Comparison of ENCODE assay signal across 24 cellular contexts in genomic region chr12:1656894-1657293, GRCh38. TPM values are rescaled to one million over a fixed set of nuclear protein-coding genes. Genes with fewer than 3 reads are reported as not detected.
A peak's percentile ranks its signal among the peaks of the same experiment; 100 is the strongest.
DNase-seq lines count a peak whose midpoint lies in the region; ATAC-seq and TF ChIP-seq lines count a peak whose summit lies in the region.
"Had no signal": no experiment of that assay in that cellular context is flagged by ENCODE, and none has a peak within 500 bp of the region (broad histone marks: within the 10 kb centered on the region; RNA-seq: fewer than 3 reads in every experiment).

No MANE protein-coding gene starts in this region.

- no peak overlapping the region for H3K27ac ChIP-seq in IMR-90 (ENCODE audit: insufficient read depth, low read length)
- peak overlapping the region; percentile 29 to 61 for H3K27ac ChIP-seq in esophagus (ENCODE audit: low read depth in 2 of 2, low read length in 1 of 2)
- H3K27ac ChIP-seq in trophoblast cell (ENCODE audit: low read depth, low read length), result no peak overlapping the region

- H4K20me1 ChIP-seq in IMR-90 (ENCODE audit: insufficient read depth, low read length), result peaks cover 10% of the 10 kb centered on the region; the same call in 1 of the 2 replicates

- H2BK5ac ChIP-seq in IMR-90 (ENCODE audit: low read depth, low read length, poor library complexity, severe bottlenecking) (no peak overlapping the region), trophoblast cell (ENCODE audit: low read depth, low read length, poor library complexity) (no peak overlapping the region)

- H3K23ac ChIP-seq in IMR-90 (ENCODE audit: low read depth, low read length), result no peak overlapping the region
- H3K23ac ChIP-seq in trophoblast cell (ENCODE audit: low read length), result no peak overlapping the region

- no peaks in the 10 kb centered on the region for H3K36me3 Mint-ChIP-seq in activated T-helper 1 cell treated with anti-CD3 and anti-CD28 coated beads, Interleukin-12 subunit alpha, Interleukin-12 subunit beta, Interleukin-2, Interleukin-4 antibody, amounts not matched to agents 30 ng/mL and 10 ng/mL and 1 ng/mL, durations not matched to agents 14 hours and 24 hours and 36 hours (ENCODE audit: low read depth)
- H3K36me3 Mint-ChIP-seq: activated naive CD8-positive, alpha-beta T cell treated with anti-CD3 and anti-CD28 coated beads, Interleukin-2, amount 10 ng/mL, durations not matched to agents 7 days and 5 days; naive B cell had no signal

- no peak overlapping the region for H2BK15ac ChIP-seq in IMR-90 (ENCODE audit: low read depth, low read length)

- peak overlapping the region; percentile 19 for H2AFZ ChIP-seq in IMR-90 (replicated peaks; ENCODE audit: low read length, poor library complexity)
- H2AFZ ChIP-seq in trophoblast cell (ENCODE audit: insufficient read depth, low read length, poor library complexity), result no peak overlapping the region

- intact Hi-C loops in IMR-90 (cut with micrococcal nuclease), result no loop called here
- intact Hi-C loops in activated T-helper 1 cell treated with anti-CD3 and anti-CD28 coated beads, Interleukin-12 subunit alpha, Interleukin-12 subunit beta, Interleukin-2, Interleukin-4 antibody, amounts not matched to agents 30 ng/mL and 10 ng/mL and 1 ng/mL, durations not matched to agents 14 hours and 24 hours and 36 hours (cut with micrococcal nuclease), result no loop called here

- no peak overlapping the region for H2BK20ac ChIP-seq in IMR-90 (ENCODE audit: low read depth, low read length)

- H3K56ac ChIP-seq in IMR-90 (ENCODE audit: extremely low read depth, insufficient read depth, low read length), result no peak overlapping the region

- no peaks in the 10 kb centered on the region for H3K9me1 ChIP-seq in IMR-90 (ENCODE audit: insufficient read depth, low read length)

- H3K4me3 ChIP-seq in BE2C (ENCODE audit: low read depth, low read length) (no peak overlapping the region), IMR-90 (ENCODE audit: insufficient read depth, low read depth, low read length) (no peak overlapping the region), esophagus (ENCODE audit: low read depth in 1 of 2, low read length in 2 of 2) (no peak overlapping the region), trophoblast cell (ENCODE audit: low read depth, low read length) (no peak overlapping the region)
- H3K4me3 ChIP-seq: MG63, upper lobe of left lung had no signal

- peaks cover 7% of the 10 kb centered on the region for H3K4me1 Mint-ChIP-seq in activated T-helper 1 cell treated with anti-CD3 and anti-CD28 coated beads, Interleukin-12 subunit alpha, Interleukin-12 subunit beta, Interleukin-2, Interleukin-4 antibody, amounts not matched to agents 30 ng/mL and 10 ng/mL and 1 ng/mL, durations not matched to agents 14 hours and 24 hours and 36 hours (ENCODE audit: low read depth)

- 81% methylated on average over 6 of the region's 12 CpGs; no CpG with 5 or more reads in 1 of the 2 experiments for whole genome bisulfite sequencing in IMR-90 (ENCODE audit: extremely low coverage in 2 of 2, insufficient read length in 1 of 2), 2 experiments
- 65 to 77% methylated on average over 12 of the region's 12 CpGs for WGBS in esophagus, 2 donors
- no CpG with 5 or more reads among the region's 12 CpGs for WGBS in trophoblast cell (ENCODE audit: extremely low coverage, insufficient coverage, insufficient read length)

- H2BK120ac ChIP-seq in IMR-90 (ENCODE audit: low read depth, low read length), result no peak overlapping the region
- H2BK120ac ChIP-seq in trophoblast cell (ENCODE audit: insufficient read depth, low read length, poor library complexity), result no peak overlapping the region

- TF ChIP-seq CTCF in BE2C (IDR thresholded peaks at IDR 0.05; ENCODE audit: low read depth, low read length), result no peak
- TF ChIP-seq CTCF in IMR-90 (conservative IDR thresholded peaks at IDR 0.05; ENCODE audit: low read depth, low read length), result no peak

- H3K36me3 ChIP-seq in BE2C (no peaks in the 10 kb centered on the region), IMR-90 (ENCODE audit: control insufficient read depth, insufficient read depth, low read length) (no peaks in the 10 kb centered on the region), esophagus (ENCODE audit: control insufficient read depth in 2 of 2, insufficient read depth in 2 of 2, low read length in 1 of 2) (no peaks in the 10 kb centered on the region), trophoblast cell (ENCODE audit: control insufficient read depth in 1 of 2, insufficient read depth in 2 of 2, low read length in 2 of 2) (no peaks in the 10 kb centered on the region)
- H3K36me3 ChIP-seq: upper lobe of left lung had no signal

- CTCF ChIA-PET in IMR-90 (lab: Yijun Ruan, JAX), result interaction anchor here (3.1 kb wide), 1 partner anchor 134 kb away, joined by 8 read pairs; no protein-coding TSS in a partner anchor

- H3K9me3 ChIP-seq in BE2C (no peaks in the 10 kb centered on the region), IMR-90 (ENCODE audit: control insufficient read depth, insufficient read depth, low read length) (no peaks in the 10 kb centered on the region), esophagus (ENCODE audit: control insufficient read depth in 2 of 2, insufficient read depth in 1 of 2, low read depth in 1 of 2, low read length in 1 of 2) (no peaks in the 10 kb centered on the region), trophoblast cell (ENCODE audit: insufficient read depth, low read depth, low read length) (no peaks in the 10 kb centered on the region)
- H3K9me3 ChIP-seq: MG63, upper lobe of left lung had no signal

- no peak overlapping the region for H3K4me3 Mint-ChIP-seq in activated T-helper 1 cell treated with anti-CD3 and anti-CD28 coated beads, Interleukin-12 subunit alpha, Interleukin-12 subunit beta, Interleukin-2, Interleukin-4 antibody, amounts not matched to agents 30 ng/mL and 10 ng/mL and 1 ng/mL, durations not matched to agents 14 hours and 24 hours and 36 hours
- H3K4me3 Mint-ChIP-seq: activated CD4-positive, alpha-beta T cell treated with anti-CD3 and anti-CD28 coated beads for 36 hours; activated CD8-positive, alpha-beta T cell treated with anti-CD3 and anti-CD28 coated beads, Interleukin-2, amount 10 ng/mL, durations not matched to agents 7 days and 5 days; activated naive CD8-positive, alpha-beta T cell treated with anti-CD3 and anti-CD28 coated beads, Interleukin-2, amount 10 ng/mL, durations not matched to agents 7 days and 5 days; B cell; naive B cell; stimulated activated naive CD8-positive, alpha-beta T cell treated with anti-CD3 and anti-CD28 coated beads, Interleukin-15, amount 100 ng/mL, for 72 hours had no signal

- H3K27ac Mint-ChIP-seq in activated T-helper 1 cell treated with anti-CD3 and anti-CD28 coated beads, Interleukin-12 subunit alpha, Interleukin-12 subunit beta, Interleukin-2, Interleukin-4 antibody, amounts not matched to agents 30 ng/mL and 10 ng/mL and 1 ng/mL, durations not matched to agents 14 hours and 24 hours and 36 hours, result no peak overlapping the region
- H3K27ac Mint-ChIP-seq: activated CD4-positive, alpha-beta T cell treated with anti-CD3 and anti-CD28 coated beads for 36 hours; activated CD8-positive, alpha-beta T cell treated with anti-CD3 and anti-CD28 coated beads, Interleukin-2, amount 10 ng/mL, durations not matched to agents 7 days and 5 days; activated naive CD8-positive, alpha-beta T cell treated with anti-CD3 and anti-CD28 coated beads, Interleukin-2, amount 10 ng/mL, durations not matched to agents 7 days and 5 days; B cell had no signal

- no peak overlapping the region for H3K4me2 ChIP-seq in IMR-90 (ENCODE audit: low read depth, low read length)
- no peak overlapping the region for H3K4me2 ChIP-seq in trophoblast cell (ENCODE audit: low read length)

- no peak overlapping the region for H3K14ac ChIP-seq in IMR-90 (replicated peaks; ENCODE audit: low read depth, low read length)
- no peak overlapping the region for H3K14ac ChIP-seq in trophoblast cell (ENCODE audit: low read length)

- H4K5ac ChIP-seq in IMR-90 (ENCODE audit: low read depth, low read length), result no peak overlapping the region

- ATAC-seq in IMR-90 (ENCODE audit: low read depth), result no peak
- ATAC-seq: activated CD4-positive, alpha-beta T cell treated with anti-CD3 and anti-CD28 coated beads for 36 hours; activated CD8-positive, alpha-beta T cell treated with anti-CD3 and anti-CD28 coated beads, Interleukin-2, amount 10 ng/mL, durations not matched to agents 7 days and 5 days; stimulated activated naive CD8-positive, alpha-beta T cell treated with anti-CD3 and anti-CD28 coated beads, Interleukin-15, amount 100 ng/mL, for 72 hours had no signal

- H3K4me1 ChIP-seq in BE2C (peaks cover 4% of the 10 kb centered on the region; the same call in 1 of the 2 replicates), IMR-90 (ENCODE audit: control insufficient read depth, insufficient read depth, low read length) (peaks cover 2% of the 10 kb centered on the region; the same call in 1 of the 2 replicates), esophagus (ENCODE audit: control insufficient read depth in 2 of 2, insufficient read depth in 2 of 2, low read length in 1 of 2) (peaks cover 0 to 9% of the 10 kb centered on the region in 2 donors), trophoblast cell (ENCODE audit: control insufficient read depth in 1 of 2, insufficient read depth in 2 of 2, low read length in 2 of 2) (peaks cover 0 to 4% of the 10 kb centered on the region in 2 experiments)

- H3K27me3 ChIP-seq in BE2C (no peaks in the 10 kb centered on the region), IMR-90 (ENCODE audit: control insufficient read depth, insufficient read depth, low read length) (no peaks in the 10 kb centered on the region), esophagus (ENCODE audit: control insufficient read depth in 1 of 2, insufficient read depth in 2 of 2, low read length in 2 of 2) (no peaks in the 10 kb centered on the region), trophoblast cell (ENCODE audit: insufficient read depth, low read length) (no peaks in the 10 kb centered on the region)
- H3K27me3 ChIP-seq: MG63, upper lobe of left lung had no signal

- H3K79me2 ChIP-seq in trophoblast cell (ENCODE audit: control insufficient read depth, insufficient read depth, low read length, poor library complexity), result no peaks in the 10 kb centered on the region

- H3K79me1 ChIP-seq in IMR-90 (ENCODE audit: low read depth in 1 of 2, low read length in 2 of 2), result no peaks in the 10 kb centered on the region
- H3K79me1 ChIP-seq in trophoblast cell (ENCODE audit: low read length), result no peaks in the 10 kb centered on the region

- DNase-seq in BE2C (peak; percentile 61), IMR-90 (no peak), trophoblast cell (peak; percentile 93 to 97), NCI-H2107 treated with DMSO at 0.1 percent for 48 hours (lab: John Stamatoyannopoulos, UW; ENCODE audit: unreplicated experiment) (no peak), UCSD-AML1 (lab: John Stamatoyannopoulos, UW; ENCODE audit: unreplicated experiment) (no peak), NCI-H524 (lab: John Stamatoyannopoulos, UW) (no peak)
- no peak for DNase-seq in activated T-helper 1 cell treated with anti-CD3 and anti-CD28 coated beads, Interleukin-12 subunit alpha, Interleukin-12 subunit beta, Interleukin-2, Interleukin-4 antibody, amounts not matched to agents 30 ng/mL and 10 ng/mL and 1 ng/mL, durations not matched to agents 14 hours and 24 hours and 36 hours (ENCODE audit: low spot score)
- DNase-seq: activated CD4-positive, alpha-beta T cell treated with anti-CD3 and anti-CD28 coated beads for 36 hours; activated CD8-positive, alpha-beta T cell treated with anti-CD3 and anti-CD28 coated beads, Interleukin-2, amount 10 ng/mL, durations not matched to agents 7 days and 5 days; activated naive CD8-positive, alpha-beta T cell treated with anti-CD3 and anti-CD28 coated beads, Interleukin-2, amount 10 ng/mL, durations not matched to agents 7 days and 5 days; DMS153; GOT3; KG1; naive B cell; NCI-H2029 treated with DMSO at 0.1 percent for 48 hours; small intestine; stimulated activated CD4-positive, alpha-beta T cell treated with anti-CD3 and anti-CD28 coated beads, Interleukin-1b, Interleukin-23, amount 100 ng/mL, for 48 hours; stimulated activated CD8-positive, alpha-beta memory T cell treated with anti-CD3 and anti-CD28 coated beads, Interleukin-4, amount 100 ng/mL, for 48 hours; stimulated activated naive CD8-positive, alpha-beta T cell treated with anti-CD3 and anti-CD28 coated beads, Interleukin-15, amount 100 ng/mL, for 72 hours had no signal

- H4K8ac ChIP-seq in IMR-90 (ENCODE audit: low read depth in 2 of 2, low read length in 2 of 2), result no peak overlapping the region
- no peak overlapping the region for H4K8ac ChIP-seq in trophoblast cell (ENCODE audit: low read depth, low read length)

- no peak for TF ChIP-seq RAD21 in IMR-90 (IDR thresholded peaks at IDR 0.05; ENCODE audit: low read length)

- dilution Hi-C loops in IMR-90 (cut with HindIII; ENCODE audit: low sequenced_read_pairs, unreplicated experiment), result no loop called here

- H3K9ac ChIP-seq in IMR-90 (ENCODE audit: low read depth, low read length) (no peak overlapping the region), trophoblast cell (ENCODE audit: low read length) (no peak overlapping the region)

- TF ChIP-seq POLR2A in IMR-90 (IDR thresholded peaks at IDR 0.05; ENCODE audit: low read depth, low read length), result no peak

- POLR2A ChIA-PET in IMR-90 (lab: Charles Lee; ENCODE audit: unreplicated experiment), result no interaction called here

- peak overlapping the region; percentile 63 for H2AK9ac ChIP-seq in IMR-90 (replicated peaks; ENCODE audit: low read depth, low read length, poor library complexity)

- no peak overlapping the region for H3K4ac ChIP-seq in IMR-90 (ENCODE audit: low read depth, low read length)
- no peak overlapping the region for H3K4ac ChIP-seq in trophoblast cell (ENCODE audit: low read depth, low read length)

- H3K9me3 Mint-ChIP-seq in activated T-helper 1 cell treated with anti-CD3 and anti-CD28 coated beads, Interleukin-12 subunit alpha, Interleukin-12 subunit beta, Interleukin-2, Interleukin-4 antibody, amounts not matched to agents 30 ng/mL and 10 ng/mL and 1 ng/mL, durations not matched to agents 14 hours and 24 hours and 36 hours, result no peaks in the 10 kb centered on the region
- H3K9me3 Mint-ChIP-seq: activated naive CD8-positive, alpha-beta T cell treated with anti-CD3 and anti-CD28 coated beads, Interleukin-2, amount 10 ng/mL, durations not matched to agents 7 days and 5 days; naive B cell; stimulated activated naive CD8-positive, alpha-beta T cell treated with anti-CD3 and anti-CD28 coated beads, Interleukin-15, amount 100 ng/mL, for 72 hours had no signal

- H2AK5ac ChIP-seq in IMR-90 (ENCODE audit: low read depth, low read length), result no peak overlapping the region
- H2AK5ac ChIP-seq in trophoblast cell (ENCODE audit: low read length), result no peak overlapping the region

- H2BK12ac ChIP-seq in trophoblast cell (ENCODE audit: low read length), result no peak overlapping the region

- no peak overlapping the region for H4K91ac ChIP-seq in IMR-90 (ENCODE audit: insufficient read depth, low read depth, low read length)
- H4K91ac ChIP-seq in trophoblast cell (ENCODE audit: low read depth, low read length), result no peak overlapping the region

- no peak overlapping the region for H3K18ac ChIP-seq in IMR-90 (ENCODE audit: low read depth, low read length)
- H3K18ac ChIP-seq in trophoblast cell (ENCODE audit: low read length), result no peak overlapping the region

- H3K27me3 Mint-ChIP-seq in activated T-helper 1 cell treated with anti-CD3 and anti-CD28 coated beads, Interleukin-12 subunit alpha, Interleukin-12 subunit beta, Interleukin-2, Interleukin-4 antibody, amounts not matched to agents 30 ng/mL and 10 ng/mL and 1 ng/mL, durations not matched to agents 14 hours and 24 hours and 36 hours (ENCODE audit: insufficient read depth), result peaks cover 7% of the 10 kb centered on the region
- H3K27me3 Mint-ChIP-seq: B cell; stimulated activated naive CD8-positive, alpha-beta T cell treated with anti-CD3 and anti-CD28 coated beads, Interleukin-15, amount 100 ng/mL, for 72 hours had no signal

- H4K12ac ChIP-seq in trophoblast cell (ENCODE audit: low read depth, low read length), result no peak overlapping the region

- BruUV-seq in IMR-90 (replicated peaks; lab: Mats Ljungman, UMichigan), result no TSS peak

- in situ Hi-C loops in IMR-90 (cut with MboI; ENCODE audit: low sequenced_read_pairs), result loop anchor here (10.0 to 25.0 kb wide), 2 partner anchors 368 to 630 kb away; no protein-coding TSS in a partner anchor

RNA-seq across cellular contexts. Expression of gene WNT5B, which starts 27.9 kb away (rescaled TPM):
- polyA plus RNA-seq in BE2C (2012; ENCODE audit: insufficient read depth, insufficient read length, low read depth), result 0.88 TPM
- 96.1 and 102 TPM in 2 replicates for total RNA-seq in IMR-90 (2012; rRNA removed)
- polyA plus RNA-seq in IMR-90 (2012; rRNA removed), result 83.7 and 98.8 TPM in 2 replicates
- polyA plus RNA-seq in IMR-90 (2012; cell fraction: cytosol; rRNA removed), result 77.8 and 101 TPM in 2 replicates
- polyA plus RNA-seq in IMR-90 (2012; cell fraction: nucleus; rRNA removed; ENCODE audit: low replicate concordance), result 49.1 and 91.4 TPM in 2 replicates
- polyA plus RNA-seq in esophagus, result 10 to 100 TPM; 10.1 to 13.9 TPM
- 15.8 and 15.9 TPM in 2 replicates for polyA plus RNA-seq in trophoblast cell (2013)
- total RNA-seq in activated T-helper 1 cell treated with anti-CD3 and anti-CD28 coated beads, Interleukin-12 subunit alpha, Interleukin-12 subunit beta, Interleukin-2, Interleukin-4 antibody, amounts not matched to agents 30 ng/mL and 10 ng/mL and 1 ng/mL, durations not matched to agents 14 hours and 24 hours and 36 hours, result 1.1 and 2.0 TPM in 2 replicates
- total RNA-seq: activated CD4-positive, alpha-beta T cell treated with anti-CD3 and anti-CD28 coated beads for 36 hours; activated CD8-positive, alpha-beta T cell treated with anti-CD3 and anti-CD28 coated beads, Interleukin-2, amount 10 ng/mL, durations not matched to agents 7 days and 5 days; activated naive CD8-positive, alpha-beta T cell treated with anti-CD3 and anti-CD28 coated beads, Interleukin-2, amount 10 ng/mL, durations not matched to agents 7 days and 5 days; pulmonary artery endothelial cell had no signal

RNA-seq across cellular contexts. Expression of gene ADIPOR2, which starts 34.0 kb away (rescaled TPM):
- polyA plus RNA-seq in BE2C (2012; ENCODE audit: insufficient read depth, insufficient read length, low read depth), result 41.9 TPM
- 24.9 and 27.2 TPM in 2 replicates for total RNA-seq in IMR-90 (2012; rRNA removed)
- polyA plus RNA-seq in IMR-90 (2012; rRNA removed) (18.4 and 20.0 TPM in 2 replicates), esophagus (10 to 100 TPM; 29.9 to 33.7 TPM)
- polyA plus RNA-seq in IMR-90 (2012; cell fraction: cytosol; rRNA removed), result 7.1 and 11.4 TPM in 2 replicates
- polyA plus RNA-seq in IMR-90 (2012; cell fraction: nucleus; rRNA removed; ENCODE audit: low replicate concordance), result 5.3 and 24.2 TPM in 2 replicates
- 37.0 and 37.3 TPM in 2 replicates for polyA plus RNA-seq in trophoblast cell (2013)
- total RNA-seq in activated T-helper 1 cell treated with anti-CD3 and anti-CD28 coated beads, Interleukin-12 subunit alpha, Interleukin-12 subunit beta, Interleukin-2, Interleukin-4 antibody, amounts not matched to agents 30 ng/mL and 10 ng/mL and 1 ng/mL, durations not matched to agents 14 hours and 24 hours and 36 hours, result 69.4 and 75.2 TPM in 2 replicates

Comparison
In these comparisons a context has a peak if more than half of its experiments do, and no peak if none do; other contexts are left out.
1. DNase-seq: peak in BE2C (single experiment) and trophoblast cell (2 of 2); none in IMR-90 (single experiment), activated T-helper 1 cell treated with anti-CD3 and anti-CD28 coated beads, Interleukin-12 subunit alpha, Interleukin-12 subunit beta, Interleukin-2, Interleukin-4 antibody, amounts not matched to agents 30 ng/mL and 10 ng/mL and 1 ng/mL, durations not matched to agents 14 hours and 24 hours and 36 hours (single experiment), NCI-H2107 treated with DMSO at 0.1 percent for 48 hours (single experiment), UCSD-AML1 (single experiment) and NCI-H524 (0 of 2).
2. H3K27ac ChIP-seq: peak in esophagus (2 of 2); none in IMR-90 (single experiment) and trophoblast cell (single experiment).
3. RNA of gene WNT5B, which starts 27.9 kb away (total RNA-seq): 96.1 to 102 TPM in IMR-90; 1.1 to 2.0 TPM in activated T-helper 1 cell treated with anti-CD3 and anti-CD28 coated beads, Interleukin-12 subunit alpha, Interleukin-12 subunit beta, Interleukin-2, Interleukin-4 antibody, amounts not matched to agents 30 ng/mL and 10 ng/mL and 1 ng/mL, durations not matched to agents 14 hours and 24 hours and 36 hours; every median in the first group is over 10 times any median in the second.